ENCODE assay signal across 17 cellular contexts in the genomic region with DNA sequence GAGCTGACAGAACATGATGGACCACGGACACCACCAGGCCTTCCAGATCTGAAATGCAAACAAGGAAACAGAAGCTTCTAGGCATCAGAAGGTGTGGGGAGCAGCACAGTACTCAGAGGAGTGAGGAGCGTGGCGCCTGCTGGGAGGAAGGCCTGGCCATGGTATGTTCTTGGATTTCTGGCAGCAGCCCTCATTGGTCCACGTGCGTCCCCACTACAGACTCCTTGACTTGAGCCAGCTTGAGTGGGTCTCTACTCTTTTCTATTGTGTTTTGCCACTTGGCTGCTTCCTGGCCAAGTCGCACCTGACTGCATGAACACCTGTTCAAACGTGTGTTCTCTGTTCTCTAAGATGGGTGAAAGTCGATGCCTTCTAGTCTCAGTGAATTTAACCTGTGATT. TPM values are rescaled to one million over a fixed set of nuclear protein-coding genes. Genes with fewer than 3 reads are reported as not detected.
DNase-seq lines count a peak whose midpoint lies in the region; ATAC-seq, FAIRE-seq and TF ChIP-seq lines count a peak whose summit lies in the region.
"Had no signal": no experiment of that assay in that cellular context is flagged by ENCODE, and none has a peak within 500 bp of the region (broad histone marks: within the 10 kb centered on the region; RNA-seq: fewer than 3 reads in every experiment).

No MANE protein-coding gene starts in this region.

- peak; percentile 10 for DNase-seq in NCI-H1092 treated with DMSO at 0.1 percent for 48 hours (lab: John Stamatoyannopoulos, UW)
- no peak for DNase-seq in NCI-H1092 (lab: John Stamatoyannopoulos, UW)
- no peak for DNase-seq in GM12891 (ENCODE audit: insufficient read length, low spot score)
- DNase-seq in NCI-H2196 (lab: John Stamatoyannopoulos, UW; ENCODE audit: unreplicated experiment): peak; percentile 19
- peak; percentile 22 for DNase-seq in coronary artery (ENCODE audit: low spot score)
- no peak for DNase-seq in T-helper 17 cell
- no peak for DNase-seq in CD14-positive monocyte (ENCODE audit: low spot score)
- DNase-seq: H9, Karpas-422, NCI-H1694, NCI-H446 treated with DMSO at 0.1 percent for 48 hours, T-cell had no signal

- intact Hi-C loops in CD14-positive monocyte (cut with micrococcal nuclease): no loop called here

- H3K9me3 ChIP-seq in T-helper 17 cell (ENCODE audit: control insufficient read depth, low read length, poor library complexity, severe bottlenecking): no peaks in the 10 kb centered on the region

- H3K4me1 Mint-ChIP-seq in T-helper 17 cell (peaks cover 2% of the 10 kb centered on the region), CD14-positive monocyte (no peaks in the 10 kb centered on the region)

- H3K27me3 Mint-ChIP-seq in T-helper 17 cell: no peaks in the 10 kb centered on the region
- H3K27me3 Mint-ChIP-seq in CD14-positive monocyte (ENCODE audit: low read depth in 3 of 3): peaks cover 0 to 8% (median 3%) of the 10 kb centered on the region in 3 donors

- H3K27ac ChIP-seq in coronary artery: no peak overlapping the region
- H3K27ac ChIP-seq: 22Rv1, BLaER1, SK-N-MC had no signal

- no peak overlapping the region for H3K27ac Mint-ChIP-seq in T-helper 17 cell
- no peak overlapping the region for H3K27ac Mint-ChIP-seq in CD14-positive monocyte
- H3K27ac Mint-ChIP-seq: H9, T-cell had no signal

- H3K4me3 Mint-ChIP-seq in T-helper 17 cell (no peak overlapping the region), CD14-positive monocyte (no peak overlapping the region)
- H3K4me3 Mint-ChIP-seq: H9, T-cell had no signal

- H3K36me3 Mint-ChIP-seq in T-helper 17 cell (ENCODE audit: low read depth): no peaks in the 10 kb centered on the region
- H3K36me3 Mint-ChIP-seq in CD14-positive monocyte: peaks cover 15 to 26% of the 10 kb centered on the region in 2 donors

- peaks cover 0 to 19% (median 7%) of the 10 kb centered on the region in 7 donors for H3K9me3 Mint-ChIP-seq in CD14-positive monocyte
- H3K9me3 Mint-ChIP-seq: T-cell had no signal

- TF ChIP-seq CTCF in coronary artery (IDR thresholded peaks at IDR 0.05) (no peak), CD14-positive monocyte (IDR thresholded peaks at IDR 0.05) (no peak)

- no peak for ATAC-seq in GM18502 (IDR thresholded peaks at IDR 0.05; ENCODE audit: poor library complexity, unreplicated experiment)
- no peak for ATAC-seq in T-helper 17 cell
- ATAC-seq: Right ventricle myocardium inferior, T-cell had no signal

- H3K4me3 ChIP-seq in coronary artery: no peak overlapping the region
- H3K4me3 ChIP-seq: BLaER1, SK-N-MC had no signal

- FAIRE-seq in GM12891 (lab: Jason Lieb, UNC): peak; percentile 51

- TF ChIP-seq POLR2A in GM12891 (IDR thresholded peaks at IDR 0.05; ENCODE audit: low read depth, low read length): no peak

TF ChIP-seq in GM12891, 5 proteins besides CTCF, POLR2A, EP300 and RAD21:
- TF ChIP-seq TAF1 (IDR thresholded peaks at IDR 0.05; ENCODE audit: low read depth, low read length): no peak
- no peak for TF ChIP-seq PAX5 (IDR thresholded peaks at IDR 0.05; ENCODE audit: insufficient read depth, low read length, severe bottlenecking)
- no peak for TF ChIP-seq POU2F2 (IDR thresholded peaks at IDR 0.05; ENCODE audit: low read depth, low read length)
- no peak for TF ChIP-seq POLR2AphosphoS5 (IDR thresholded peaks at IDR 0.05; ENCODE audit: low read depth, low read length)
- TF ChIP-seq SPI1 (IDR thresholded peaks at IDR 0.05; ENCODE audit: low read depth, low read length): no peak

RNA-seq across cellular contexts. Expression of gene ZNF275, which starts 18.0 kb away (rescaled TPM):
- 5.5 TPM for polyA plus RNA-seq in GM12891 (2012; ENCODE audit: low read depth, missing spikeins)
- total RNA-seq in T-helper 17 cell: 10 to 100 TPM; 12.0 to 12.4 TPM
- polyA plus RNA-seq in CD14-positive monocyte: 1 to 10 TPM; 1.0 to 2.1 TPM

RNA-seq across cellular contexts. Expression of gene PNMA6F, which starts 30.4 kb away (rescaled TPM):
- not detected for polyA plus RNA-seq in GM12891 (2012; ENCODE audit: low read depth, missing spikeins)
- total RNA-seq in T-helper 17 cell: not detected
- polyA plus RNA-seq in CD14-positive monocyte: not detected
- total RNA-seq: H9, Right ventricle myocardium inferior, T-cell had no signal

RNA-seq across cellular contexts. Expression of gene PNMA6E, which starts 49.2 kb away (rescaled TPM):
- not detected for polyA plus RNA-seq in GM12891 (2012; ENCODE audit: low read depth, missing spikeins)
- total RNA-seq in T-helper 17 cell: not detected
- not detected for polyA plus RNA-seq in CD14-positive monocyte
- total RNA-seq: H9, Right ventricle myocardium inferior, T-cell had no signal

RNA-seq across cellular contexts. Expression of gene ZFP92, which starts 59.3 kb away (rescaled TPM):
- polyA plus RNA-seq in GM12891 (2012; ENCODE audit: low read depth, missing spikeins): 0.78 TPM
- 1 to 10 TPM in 1 of 2 donors, under 1 TPM in 1; 0.50 to 1.2 TPM for total RNA-seq in T-helper 17 cell
- polyA plus RNA-seq in CD14-positive monocyte: under 1 TPM; 0.04 to 0.13 TPM

Comparison
In these comparisons a context has a peak if more than half of its experiments do, and no peak if none do; other contexts are left out.
1. DNase-seq: peak in NCI-H1092 treated with DMSO at 0.1 percent for 48 hours (single experiment), NCI-H2196 (single experiment) and coronary artery (single experiment); none in NCI-H1092 (single experiment), GM12891 (single experiment), T-helper 17 cell (0 of 3) and CD14-positive monocyte (single experiment).